ENCODE assay signal across 1 cellular context in genomic region chr4:184343400-184344177, GRCh38.
TF ChIP-seq lines count a peak whose summit lies in the region.

No MANE protein-coding gene starts in this region.

TF ChIP-seq in K562, 482 proteins besides CTCF, POLR2A, EP300 and RAD21 (continued from another document):
- TF ChIP-seq ZNF592 (IDR thresholded peaks at IDR 0.05): 0 out of 2 replicates have a peak, but pooled peaks have one; percentile 30
- peak; percentile 51; the same call in 1 of the 2 replicates for TF ChIP-seq ZNF316 (IDR thresholded peaks at IDR 0.05)
- TF ChIP-seq NCOR1 (IDR thresholded peaks at IDR 0.05): peak; percentile 17; the same call in 1 of the 2 replicates
- TF ChIP-seq RFX1 (IDR thresholded peaks at IDR 0.05): no peak
- no peak for TF ChIP-seq U2AF1 (optimal IDR thresholded peaks at IDR 0.05; ENCODE audit: low read depth, low read length)
- 0 out of 2 replicates have a peak, but pooled peaks have one; percentile 29 for TF ChIP-seq SUPT5H (IDR thresholded peaks at IDR 0.05)
- TF ChIP-seq ZNF766 (CRISPR knock-in tag; conservative IDR thresholded peaks at IDR 0.05): 0 out of 2 replicates have a peak, but pooled peaks have one; percentile 42
- 0 out of 2 replicates have a peak, but pooled peaks have one; percentile 23 for TF ChIP-seq VEZF1 (CRISPR knock-in tag; IDR thresholded peaks at IDR 0.05)
- TF ChIP-seq MNT (conservative IDR thresholded peaks at IDR 0.05): 0 out of 4 replicates have a peak, but pooled peaks of 1 of the 2 experiments have one; percentile 41
- 0 out of 2 replicates have a peak, but pooled peaks have one; percentile 24 for TF ChIP-seq MGA (IDR thresholded peaks at IDR 0.05)
- 0 out of 2 replicates have a peak, but pooled peaks have one; percentile 24 for TF ChIP-seq EP400 (IDR thresholded peaks at IDR 0.05)
- TF ChIP-seq NFYB (IDR thresholded peaks at IDR 0.05; ENCODE audit: extremely low read depth, insufficient read length): peak; percentile 39
- TF ChIP-seq MTA3 (IDR thresholded peaks at IDR 0.05; ENCODE audit: borderline replicate concordance): peak; percentile 37; the same call in 1 of the 2 replicates
- 0 out of 2 replicates have a peak, but pooled peaks have one; percentile 17 for TF ChIP-seq RBFOX2 (IDR thresholded peaks at IDR 0.05; ENCODE audit: low read depth, low read length)
- TF ChIP-seq NFRKB (IDR thresholded peaks at IDR 0.05; ENCODE audit: low read depth): no peak
- TF ChIP-seq ZNF324 (CRISPR knock-in tag; IDR thresholded peaks at IDR 0.05): no peak
